In genomic region chr11:19598456-19598855, GRCh38 we compare ENCODE assay signal across 2 cellular contexts.
TF ChIP-seq lines count a peak whose summit lies in the region.

No MANE protein-coding gene starts in this region.

TF ChIP-seq in IMR-90, 13 proteins besides CTCF, POLR2A, EP300 and RAD21 (continued from another document):
- no peak for TF ChIP-seq CHD1 (IDR thresholded peaks at IDR 0.05; ENCODE audit: low read depth, low read length)
- no peak for TF ChIP-seq USF2 (IDR thresholded peaks at IDR 0.05; ENCODE audit: low read depth, low read length)
- TF ChIP-seq SMC3 (IDR thresholded peaks at IDR 0.05; ENCODE audit: low read depth, low read length), result no peak
- TF ChIP-seq RFX5 (IDR thresholded peaks at IDR 0.05; ENCODE audit: low read depth, low read length), result no peak
- TF ChIP-seq MAZ (IDR thresholded peaks at IDR 0.05; ENCODE audit: borderline replicate concordance, low read depth, low read length), result no peak

TF ChIP-seq in SK-N-SH treated with all-trans-retinoic acid at 6 μM for 48 hours, 23 proteins besides CTCF, POLR2A, EP300 and RAD21 (continued from another document):
- TF ChIP-seq ZNF565 (CRISPR knock-in tag; conservative IDR thresholded peaks at IDR 0.05; ENCODE audit: low read depth) (no peak), ZNF8 (CRISPR knock-in tag; IDR thresholded peaks at IDR 0.05) (0 out of 2 replicates have a peak, but pooled peaks have one; percentile 9), OSR1 (CRISPR knock-in tag; IDR thresholded peaks at IDR 0.05) (no peak), TCF4 (CRISPR knock-in tag; IDR thresholded peaks at IDR 0.05; ENCODE audit: borderline replicate concordance) (peak; percentile 71)
- TF ChIP-seq, protein P1, sequence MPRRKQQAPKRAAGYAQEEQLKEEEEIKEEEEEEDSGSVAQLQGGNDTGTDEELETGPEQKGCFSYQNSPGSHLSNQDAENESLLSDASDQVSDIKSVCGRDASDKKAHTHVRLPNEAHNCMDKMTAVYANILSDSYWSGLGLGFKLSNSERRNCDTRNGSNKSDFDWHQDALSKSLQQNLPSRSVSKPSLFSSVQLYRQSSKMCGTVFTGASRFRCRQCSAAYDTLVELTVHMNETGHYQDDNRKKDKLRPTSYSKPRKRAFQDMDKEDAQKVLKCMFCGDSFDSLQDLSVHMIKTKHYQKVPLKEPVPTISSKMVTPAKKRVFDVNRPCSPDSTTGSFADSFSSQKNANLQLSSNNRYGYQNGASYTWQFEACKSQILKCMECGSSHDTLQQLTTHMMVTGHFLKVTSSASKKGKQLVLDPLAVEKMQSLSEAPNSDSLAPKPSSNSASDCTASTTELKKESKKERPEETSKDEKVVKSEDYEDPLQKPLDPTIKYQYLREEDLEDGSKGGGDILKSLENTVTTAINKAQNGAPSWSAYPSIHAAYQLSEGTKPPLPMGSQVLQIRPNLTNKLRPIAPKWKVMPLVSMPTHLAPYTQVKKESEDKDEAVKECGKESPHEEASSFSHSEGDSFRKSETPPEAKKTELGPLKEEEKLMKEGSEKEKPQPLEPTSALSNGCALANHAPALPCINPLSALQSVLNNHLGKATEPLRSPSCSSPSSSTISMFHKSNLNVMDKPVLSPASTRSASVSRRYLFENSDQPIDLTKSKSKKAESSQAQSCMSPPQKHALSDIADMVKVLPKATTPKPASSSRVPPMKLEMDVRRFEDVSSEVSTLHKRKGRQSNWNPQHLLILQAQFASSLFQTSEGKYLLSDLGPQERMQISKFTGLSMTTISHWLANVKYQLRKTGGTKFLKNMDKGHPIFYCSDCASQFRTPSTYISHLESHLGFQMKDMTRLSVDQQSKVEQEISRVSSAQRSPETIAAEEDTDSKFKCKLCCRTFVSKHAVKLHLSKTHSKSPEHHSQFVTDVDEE (CRISPR knock-in tag; IDR thresholded peaks at IDR 0.05), result no peak
